18 cellular contexts compared by ENCODE assay signal in the genomic region with DNA sequence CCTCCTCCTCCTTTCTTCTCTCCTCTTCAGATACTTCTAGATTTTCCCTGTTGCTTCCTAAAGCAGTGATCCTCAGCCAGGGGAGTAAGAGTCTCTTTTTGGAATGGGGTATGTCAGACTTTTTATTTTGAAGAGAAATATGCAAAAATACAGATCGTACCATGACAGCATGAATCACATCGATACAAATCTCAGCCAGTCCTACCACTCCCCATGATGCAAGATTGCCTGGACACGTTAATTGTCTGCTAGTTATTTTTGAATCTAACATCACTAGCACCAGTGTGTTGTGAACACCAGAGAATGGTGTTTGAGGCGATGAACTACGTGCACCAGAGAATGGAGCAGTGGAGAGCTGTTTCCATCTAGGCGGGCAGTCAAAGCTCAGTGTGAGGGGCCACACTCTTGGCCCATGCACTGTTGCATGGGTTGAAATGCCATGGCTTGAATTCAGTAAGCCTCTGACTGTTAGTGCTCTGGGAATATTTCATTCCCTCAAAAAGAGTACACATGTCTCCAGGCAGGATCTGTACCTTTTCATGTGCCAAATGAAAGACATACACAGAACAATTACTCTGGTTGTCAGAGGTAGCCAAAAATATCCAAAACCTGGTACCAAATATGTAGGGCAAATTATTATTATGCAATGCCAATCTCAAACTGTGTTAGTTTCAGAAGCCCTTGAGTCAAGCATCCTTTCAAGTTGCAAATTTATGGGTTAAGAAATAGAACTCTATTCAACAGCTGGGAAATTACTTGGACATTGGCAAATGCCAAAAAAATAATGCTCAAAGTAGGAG. TPM values are rescaled to one million over a fixed set of nuclear protein-coding genes. Genes with fewer than 3 reads are reported as not detected.
DNase-seq lines count a peak whose midpoint lies in the region; ATAC-seq and TF ChIP-seq lines count a peak whose summit lies in the region.
"Had no signal": no experiment of that assay in that cellular context is flagged by ENCODE, and none has a peak within 500 bp of the region (broad histone marks: within the 10 kb centered on the region; RNA-seq: fewer than 3 reads in every experiment).

No MANE protein-coding gene starts in this region.

- TF ChIP-seq CTCF in lung (IDR thresholded peaks at IDR 0.05; ENCODE audit: control extremely low read depth, extremely low read depth), result no peak
- TF ChIP-seq CTCF in HFFc6 (IDR thresholded peaks at IDR 0.05), result no peak

- no peaks in the 10 kb centered on the region for H3K9me3 Mint-ChIP-seq in HFFc6
- H3K9me3 Mint-ChIP-seq in activated CD4-positive, alpha-beta T cell treated with anti-CD3 and anti-CD28 coated beads, Interleukin-2, amount 10 ng/mL, durations not matched to agents 24 days and 14 days, result peaks cover 6% of the 10 kb centered on the region
- H3K9me3 Mint-ChIP-seq: activated B cell treated with CpG ODN at 0.5 μM for 24 hours; activated CD4-positive, alpha-beta memory T cell treated with anti-CD3 and anti-CD28 coated beads, Interleukin-2, amount 10 ng/mL, durations not matched to agents 7 days and 5 days had no signal

- H3K9me3 ChIP-seq in GM23248 (ENCODE audit: low read depth) (no peaks in the 10 kb centered on the region), lung (ENCODE audit: control insufficient read depth in 2 of 2, insufficient read depth in 1 of 2, low read length in 1 of 2) (no peaks in the 10 kb centered on the region), stomach smooth muscle (ENCODE audit: control insufficient read depth in 2 of 2, low read length in 2 of 2) (no peaks in the 10 kb centered on the region)

- peaks cover 21% of the 10 kb centered on the region for H3K4me1 Mint-ChIP-seq in HFFc6 (ENCODE audit: low read depth)
- H3K4me1 Mint-ChIP-seq in activated CD4-positive, alpha-beta T cell treated with anti-CD3 and anti-CD28 coated beads, Interleukin-2, amount 10 ng/mL, durations not matched to agents 24 days and 14 days, result peaks cover 3% of the 10 kb centered on the region
- H3K4me1 Mint-ChIP-seq: activated CD4-positive, alpha-beta memory T cell treated with anti-CD3 and anti-CD28 coated beads, Interleukin-2, amount 10 ng/mL, durations not matched to agents 7 days and 5 days had no signal

- H3K27ac ChIP-seq in GM23248 (peak overlapping the region; percentile 32), lung (ENCODE audit: low read depth in 1 of 2, low read length in 1 of 2) (peak overlapping the region; percentile 24 to 40), stomach smooth muscle (ENCODE audit: low read length) (peak overlapping the region; percentile 37)
- H3K27ac ChIP-seq: thoracic aorta had no signal

- H3K4me3 ChIP-seq in GM23248 (no peak overlapping the region), lung (no peak overlapping the region), stomach smooth muscle (ENCODE audit: low read length in 2 of 2) (no peak overlapping the region)
- H3K4me3 ChIP-seq: thoracic aorta had no signal

- H3K36me3 Mint-ChIP-seq in HFFc6 (ENCODE audit: low read depth), result no peaks in the 10 kb centered on the region
- no peaks in the 10 kb centered on the region for H3K36me3 Mint-ChIP-seq in activated CD4-positive, alpha-beta T cell treated with anti-CD3 and anti-CD28 coated beads, Interleukin-2, amount 10 ng/mL, durations not matched to agents 24 days and 14 days (ENCODE audit: low read depth)

- peaks cover 12% of the 10 kb centered on the region for H3K4me1 ChIP-seq in GM23248 (ENCODE audit: insufficient read depth)
- H3K4me1 ChIP-seq in lung (ENCODE audit: control insufficient read depth in 2 of 2, insufficient read depth in 2 of 2, low read length in 2 of 2), result peaks cover 0 to 2% of the 10 kb centered on the region in 2 donors
- peaks cover 11% of the 10 kb centered on the region for H3K4me1 ChIP-seq in stomach smooth muscle (ENCODE audit: control insufficient read depth, insufficient read depth, low read length)

- peak overlapping the region; percentile 63 for H2AFZ ChIP-seq in GM23248

- H3K27me3 Mint-ChIP-seq in HFFc6 (ENCODE audit: insufficient read depth), result peaks cover 2% of the 10 kb centered on the region
- no peaks in the 10 kb centered on the region for H3K27me3 Mint-ChIP-seq in activated CD4-positive, alpha-beta T cell treated with anti-CD3 and anti-CD28 coated beads, Interleukin-2, amount 10 ng/mL, durations not matched to agents 24 days and 14 days
- H3K27me3 Mint-ChIP-seq: activated B cell treated with CpG ODN at 0.5 μM for 24 hours had no signal

- peaks cover 3% of the 10 kb centered on the region; the same call in 1 of the 2 replicates for H3K9me2 ChIP-seq in GM23248 (ENCODE audit: insufficient read depth)

- H3K27ac Mint-ChIP-seq in HFFc6, result no peak overlapping the region
- no peak overlapping the region for H3K27ac Mint-ChIP-seq in activated CD4-positive, alpha-beta T cell treated with anti-CD3 and anti-CD28 coated beads, Interleukin-2, amount 10 ng/mL, durations not matched to agents 24 days and 14 days
- H3K27ac Mint-ChIP-seq: activated B cell treated with CpG ODN at 0.5 μM for 24 hours; activated CD4-positive, alpha-beta memory T cell treated with anti-CD3 and anti-CD28 coated beads, Interleukin-2, amount 10 ng/mL, durations not matched to agents 7 days and 5 days had no signal

- H3K4me3 Mint-ChIP-seq in HFFc6, result no peak overlapping the region
- H3K4me3 Mint-ChIP-seq in activated CD4-positive, alpha-beta T cell treated with anti-CD3 and anti-CD28 coated beads, Interleukin-2, amount 10 ng/mL, durations not matched to agents 24 days and 14 days, result no peak overlapping the region
- H3K4me3 Mint-ChIP-seq: activated B cell treated with CpG ODN at 0.5 μM for 24 hours; activated CD4-positive, alpha-beta memory T cell treated with anti-CD3 and anti-CD28 coated beads, Interleukin-2, amount 10 ng/mL, durations not matched to agents 7 days and 5 days had no signal

- peak; percentile 53 for DNase-seq in GM23248
- DNase-seq in cerebellum (ENCODE audit: low spot score), result peak; percentile 65
- peak; percentile 17 for DNase-seq in lung (ENCODE audit: low spot score)
- no peak for DNase-seq in HFFc6
- DNase-seq in NK-92 treated with Interleukin-12 subunit alpha and Interleukin-12 subunit beta, amount 100 ng/mL, for 24 hours (lab: John Stamatoyannopoulos, UW), result no peak
- no peak for DNase-seq in activated CD4-positive, alpha-beta T cell treated with anti-CD3 and anti-CD28 coated beads, Interleukin-2, amount 10 ng/mL, durations not matched to agents 24 days and 14 days
- DNase-seq: activated B cell treated with CpG ODN at 0.5 μM for 24 hours; activated CD4-positive, alpha-beta memory T cell treated with anti-CD3 and anti-CD28 coated beads, Interleukin-2, amount 10 ng/mL, durations not matched to agents 7 days and 5 days; activated naive CD4-positive, alpha-beta T cell treated with Interleukin-2 at 50 U/mL for 16 hours; activated T-cell treated with anti-CD3 and anti-CD28 coated beads, Interleukin-2, amount 50 U/mL, for 1 hour; central memory CD4-positive, alpha-beta T cell; NCI-H1048; NCI-H187 treated with DMSO at 0.1 percent for 48 hours; retina; stimulated activated CD4-positive, alpha-beta T cell treated with anti-CD3 and anti-CD28 coated beads, Interleukin-15, amount 100 ng/mL, for 24 hours had no signal

- no peak overlapping the region for H3K4me2 ChIP-seq in GM23248 (ENCODE audit: unreplicated experiment)

- H3K79me2 ChIP-seq in GM23248 (ENCODE audit: insufficient read depth), result no peaks in the 10 kb centered on the region

- ATAC-seq in lung (ENCODE audit: insufficient read depth, low FRiP score), result no peak
- no peak for ATAC-seq in GM21447 (IDR thresholded peaks at IDR 0.05; ENCODE audit: unreplicated experiment)

- H3K9ac ChIP-seq in GM23248 (no peak overlapping the region), stomach smooth muscle (ENCODE audit: low read length in 2 of 2) (no peak overlapping the region)

- in situ Hi-C loops in GM23248 (cut with MboI), result no loop called here

- no peaks in the 10 kb centered on the region for H3K36me3 ChIP-seq in GM23248 (ENCODE audit: low read depth)
- no peaks in the 10 kb centered on the region for H3K36me3 ChIP-seq in lung (ENCODE audit: control insufficient read depth in 2 of 2, insufficient read depth in 2 of 2, low read length in 2 of 2)
- no peaks in the 10 kb centered on the region for H3K36me3 ChIP-seq in stomach smooth muscle (ENCODE audit: control insufficient read depth in 2 of 2, insufficient read depth in 2 of 2, low read length in 2 of 2)
- H3K36me3 ChIP-seq: thoracic aorta had no signal

- H3F3A ChIP-seq in GM23248 (ENCODE audit: insufficient read depth), result peaks cover 12% of the 10 kb centered on the region; the same call in 1 of the 2 replicates

- WGBS in GM23248 (ENCODE audit: low coverage in 1 of 2, low lambda C conversion rate in 2 of 2, missing lambda C conversion rate in 2 of 2), 2 experiments, result 19 to 25% methylated on average over 6 of the region's 6 CpGs
- whole genome bisulfite sequencing in lung, 2 donors, result 90 to 95% methylated on average over 6 of the region's 6 CpGs

- no peaks in the 10 kb centered on the region for H3K27me3 ChIP-seq in GM23248 (replicated peaks; ENCODE audit: insufficient read depth)
- no peaks in the 10 kb centered on the region for H3K27me3 ChIP-seq in lung (ENCODE audit: control insufficient read depth, insufficient read depth)
- no peaks in the 10 kb centered on the region for H3K27me3 ChIP-seq in stomach smooth muscle (ENCODE audit: control insufficient read depth in 1 of 2, insufficient read depth in 2 of 2, low read length in 2 of 2)

- intact Hi-C loops in activated CD4-positive, alpha-beta T cell treated with anti-CD3 and anti-CD28 coated beads, Interleukin-2, amount 10 ng/mL, durations not matched to agents 24 days and 14 days (cut with micrococcal nuclease), result no loop called here

- H4K20me1 ChIP-seq in GM23248 (ENCODE audit: insufficient read depth), result no peaks in the 10 kb centered on the region

RNA-seq across cellular contexts. Expression of a gene that starts 46.3 kb away (rescaled TPM):
- total RNA-seq in GM23248 (2014; rRNA removed; shearing (Covaris generic)), result 83.9 and 90.4 TPM in 2 replicates
- polyA plus RNA-seq in GM23248 (2016; fragmentation: Nextera tagmentation; extraction: Ambion mirVana), result 44.7 and 49.9 TPM in 2 replicates
- total RNA-seq in cerebellum, result 26.9 TPM
- 10 to 100 TPM; 38.0 to 58.2 TPM for total RNA-seq in lung
- polyA plus RNA-seq in lung, result 10 to 100 TPM; 19.8 to 28.9 TPM
- total RNA-seq in HFFc6 (2021; fragmentation: NEBNext Ultra II Directional; extraction: Animal tissue kit (Norgen Biotek cat#: 25700)), result 10 to 100 TPM; 56.9 to 62.8 (median 59.0) TPM
- total RNA-seq in activated CD4-positive, alpha-beta T cell treated with anti-CD3 and anti-CD28 coated beads, Interleukin-2, amount 10 ng/mL, durations not matched to agents 24 days and 14 days, result 38.9 and 41.3 TPM in 2 replicates

Comparison
In these comparisons a context has a peak if more than half of its experiments do, and no peak if none do; other contexts are left out.
1. DNase-seq: peak in GM23248 (single experiment), cerebellum (single experiment) and lung (single experiment); none in HFFc6 (single experiment), NK-92 treated with Interleukin-12 subunit alpha and Interleukin-12 subunit beta, amount 100 ng/mL, for 24 hours (single experiment) and activated CD4-positive, alpha-beta T cell treated with anti-CD3 and anti-CD28 coated beads, Interleukin-2, amount 10 ng/mL, durations not matched to agents 24 days and 14 days (single experiment).
2. Peak in every context shown above with its lines, with median percentiles within 50 percentile points of each other: H3K27ac ChIP-seq.